ENCODE assay signal across 8 cellular contexts in the genomic region with DNA sequence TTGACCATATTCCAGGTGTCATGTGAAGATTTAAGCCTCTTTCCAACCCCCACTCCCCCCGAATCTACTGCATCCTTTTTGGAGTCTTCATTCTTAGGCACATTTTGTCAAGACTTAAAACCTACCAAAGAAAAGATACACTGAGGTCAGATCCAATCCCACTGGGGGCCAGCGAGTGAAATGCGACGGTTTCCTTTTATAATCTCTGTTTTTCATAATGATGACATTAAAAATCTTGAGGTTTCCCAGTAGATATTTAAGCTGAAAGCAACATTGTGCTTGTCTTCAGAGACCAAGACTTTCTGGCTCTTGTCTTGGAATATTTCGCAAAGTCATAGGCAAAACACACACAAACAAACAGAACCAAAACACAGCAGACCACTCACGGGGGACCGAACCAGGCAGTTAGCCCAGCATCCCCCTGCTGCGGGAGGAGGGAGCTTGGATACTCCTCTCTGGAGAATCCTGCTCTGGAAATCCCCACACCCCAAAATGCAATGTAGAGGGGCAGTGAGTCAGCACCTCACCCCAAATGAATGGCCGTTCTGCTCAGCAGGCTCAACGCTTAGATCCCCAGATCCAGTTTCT. TPM values are rescaled to one million over a fixed set of nuclear protein-coding genes. Genes with fewer than 3 reads are reported as not detected.
A peak's percentile ranks its signal among the peaks of the same experiment; 100 is the strongest.
DNase-seq lines count a peak whose midpoint lies in the region; ATAC-seq and TF ChIP-seq lines count a peak whose summit lies in the region.

No MANE protein-coding gene starts in this region.

- TF ChIP-seq CTCF in HFFc6 (IDR thresholded peaks at IDR 0.05) (no peak), choroid plexus epithelial cell (conservative IDR thresholded peaks at IDR 0.05; ENCODE audit: low read depth, low read length) (no peak)

- peak overlapping the region; percentile 87 for H2AFZ ChIP-seq in ACC112 (ENCODE audit: low read length, unreplicated experiment)

- H3K36me3 Mint-ChIP-seq in HFFc6 (ENCODE audit: low read depth), result peaks cover 51% of the 10 kb centered on the region

- H3K4me1 Mint-ChIP-seq in HFFc6 (ENCODE audit: low read depth), result peaks cover 71% of the 10 kb centered on the region

- no peaks in the 10 kb centered on the region for H3K27me3 ChIP-seq in ACC112 (ENCODE audit: insufficient read depth, low read length)
- peaks cover 0 to 2% of the 10 kb centered on the region in 2 donors for H3K27me3 ChIP-seq in mucosa of rectum (ENCODE audit: control insufficient read depth in 2 of 2, insufficient read depth in 2 of 2, low read length in 2 of 2)

- H3K79me2 ChIP-seq in ACC112 (ENCODE audit: control insufficient read depth, insufficient read depth, low read length, unreplicated experiment), result peaks cover 38% of the 10 kb centered on the region

- peak overlapping the region; percentile 61 to 88 for H3K9ac ChIP-seq in mucosa of rectum (ENCODE audit: low read depth in 1 of 2, low read length in 2 of 2)

- H3K4me3 Mint-ChIP-seq in HFFc6, result peak overlapping the region; percentile 91

- ATAC-seq in HG02981 (IDR thresholded peaks at IDR 0.05; ENCODE audit: unreplicated experiment), result no peak
- no peak for ATAC-seq in HG03095 (IDR thresholded peaks at IDR 0.05; ENCODE audit: unreplicated experiment)
- no peak for ATAC-seq in HG02938 (IDR thresholded peaks at IDR 0.05; ENCODE audit: unreplicated experiment)

- DNase-seq in HFFc6 (peak; percentile 39), choroid plexus epithelial cell (ENCODE audit: low read depth) (no peak)
- no peak for DNase-seq in stimulated activated CD4-positive, alpha-beta T cell treated with anti-CD3 and anti-CD28 coated beads, Interleukin-15, amount 100 ng/mL, for 24 hours

- H3K27ac Mint-ChIP-seq in HFFc6, result peak overlapping the region; percentile 87

- H3K4me3 ChIP-seq in ACC112 (ENCODE audit: low read depth, low read length) (peak overlapping the region; percentile 98), choroid plexus epithelial cell (ENCODE audit: low read depth, low read length) (peak overlapping the region; percentile 69), mucosa of rectum (ENCODE audit: low read length in 2 of 2) (peak overlapping the region; percentile 81 to 86)

- 0 out of 2 replicates have a peak, but pooled peaks cover 3% of the 10 kb centered on the region for H3K9me3 Mint-ChIP-seq in HFFc6

- no peaks in the 10 kb centered on the region for H3K9me3 ChIP-seq in mucosa of rectum (ENCODE audit: control insufficient read depth in 2 of 2, low read length in 2 of 2)

- H3K36me3 ChIP-seq in ACC112 (ENCODE audit: insufficient read depth, low read length), result no peaks in the 10 kb centered on the region
- H3K36me3 ChIP-seq in mucosa of rectum (ENCODE audit: control insufficient read depth in 2 of 2, insufficient read depth in 2 of 2, low read length in 2 of 2), result no peaks in the 10 kb centered on the region

- H3K4me1 ChIP-seq in ACC112 (ENCODE audit: control insufficient read depth, insufficient read depth, low read length, unreplicated experiment), result no peaks in the 10 kb centered on the region
- peaks cover 34 to 39% of the 10 kb centered on the region in 2 donors for H3K4me1 ChIP-seq in mucosa of rectum (ENCODE audit: control insufficient read depth in 2 of 2, insufficient read depth in 2 of 2, low read length in 2 of 2)

- peaks cover 3% of the 10 kb centered on the region for H3K27me3 Mint-ChIP-seq in HFFc6 (ENCODE audit: insufficient read depth)

- H3K27ac ChIP-seq in ACC112 (ENCODE audit: low read depth, low read length) (peak overlapping the region; percentile 4; the same call in 1 of the 2 replicates), mucosa of rectum (ENCODE audit: low read depth in 2 of 2, low read length in 2 of 2) (peak overlapping the region; percentile 38 to 61)

RNA-seq across cellular contexts. Expression of gene GAS6, which starts 0.5 kb away (rescaled TPM):
- total RNA-seq in HFFc6 (2021; fragmentation: NEBNext Ultra II Directional; extraction: Animal tissue kit (Norgen Biotek cat#: 25700)), result 100 to 1,000 TPM; 669 to 813 (median 715) TPM
